ENCODE assay signal across 2 cellular contexts in the genomic region with DNA sequence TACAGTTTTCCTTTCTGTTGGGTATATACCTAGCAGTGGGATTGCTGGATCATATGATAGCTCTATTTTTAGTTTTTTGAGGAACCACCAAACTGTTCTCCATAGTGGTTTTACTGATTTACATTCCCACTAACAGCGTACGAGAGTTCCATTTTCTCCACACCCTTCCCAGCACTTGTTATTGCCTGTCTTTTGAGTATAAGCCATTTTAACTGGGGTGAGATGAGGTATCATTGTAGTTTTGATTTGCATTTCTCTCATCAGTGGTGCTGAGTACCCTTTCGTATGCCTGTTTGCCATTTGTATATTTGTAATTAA.
TF ChIP-seq lines count a peak whose summit lies in the region.

No MANE protein-coding gene starts in this region.

TF ChIP-seq in liver, 16 proteins besides CTCF, POLR2A, EP300 and RAD21:
- no peak for TF ChIP-seq JUND (IDR thresholded peaks at IDR 0.05)
- no peak for TF ChIP-seq EGR1 (IDR thresholded peaks at IDR 0.05; ENCODE audit: low read depth in 2 of 2)
- no peak for TF ChIP-seq FOXA1 (IDR thresholded peaks at IDR 0.05)
- no peak for TF ChIP-seq HNF4G (IDR thresholded peaks at IDR 0.05)
- TF ChIP-seq SP1 (IDR thresholded peaks at IDR 0.05): no peak
- no peak for TF ChIP-seq HNF4A (conservative IDR thresholded peaks at IDR 0.05)
- TF ChIP-seq GABPA (IDR thresholded peaks at IDR 0.05 in 1 of 2, conservative IDR thresholded peaks at IDR 0.05 in 1 of 2): no peak
- TF ChIP-seq, protein P1, sequence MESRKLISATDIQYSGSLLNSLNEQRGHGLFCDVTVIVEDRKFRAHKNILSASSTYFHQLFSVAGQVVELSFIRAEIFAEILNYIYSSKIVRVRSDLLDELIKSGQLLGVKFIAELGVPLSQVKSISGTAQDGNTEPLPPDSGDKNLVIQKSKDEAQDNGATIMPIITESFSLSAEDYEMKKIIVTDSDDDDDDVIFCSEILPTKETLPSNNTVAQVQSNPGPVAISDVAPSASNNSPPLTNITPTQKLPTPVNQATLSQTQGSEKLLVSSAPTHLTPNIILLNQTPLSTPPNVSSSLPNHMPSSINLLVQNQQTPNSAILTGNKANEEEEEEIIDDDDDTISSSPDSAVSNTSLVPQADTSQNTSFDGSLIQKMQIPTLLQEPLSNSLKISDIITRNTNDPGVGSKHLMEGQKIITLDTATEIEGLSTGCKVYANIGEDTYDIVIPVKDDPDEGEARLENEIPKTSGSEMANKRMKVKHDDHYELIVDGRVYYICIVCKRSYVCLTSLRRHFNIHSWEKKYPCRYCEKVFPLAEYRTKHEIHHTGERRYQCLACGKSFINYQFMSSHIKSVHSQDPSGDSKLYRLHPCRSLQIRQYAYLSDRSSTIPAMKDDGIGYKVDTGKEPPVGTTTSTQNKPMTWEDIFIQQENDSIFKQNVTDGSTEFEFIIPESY (IDR thresholded peaks at IDR 0.05): no peak
- TF ChIP-seq NR2F2 (IDR thresholded peaks at IDR 0.05): no peak
- TF ChIP-seq TAF1 (conservative IDR thresholded peaks at IDR 0.05): no peak
- TF ChIP-seq FOXA2 (IDR thresholded peaks at IDR 0.05): no peak
- TF ChIP-seq, protein P2, sequence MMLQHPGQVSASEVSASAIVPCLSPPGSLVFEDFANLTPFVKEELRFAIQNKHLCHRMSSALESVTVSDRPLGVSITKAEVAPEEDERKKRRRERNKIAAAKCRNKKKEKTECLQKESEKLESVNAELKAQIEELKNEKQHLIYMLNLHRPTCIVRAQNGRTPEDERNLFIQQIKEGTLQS (IDR thresholded peaks at IDR 0.05): no peak
- TF ChIP-seq YY1 (IDR thresholded peaks at IDR 0.05): no peak
- TF ChIP-seq, protein P3, sequence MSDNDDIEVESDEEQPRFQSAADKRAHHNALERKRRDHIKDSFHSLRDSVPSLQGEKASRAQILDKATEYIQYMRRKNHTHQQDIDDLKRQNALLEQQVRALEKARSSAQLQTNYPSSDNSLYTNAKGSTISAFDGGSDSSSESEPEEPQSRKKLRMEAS (IDR thresholded peaks at IDR 0.05): no peak
- no peak for TF ChIP-seq RXRA (IDR thresholded peaks at IDR 0.05)
- TF ChIP-seq, protein P4, sequence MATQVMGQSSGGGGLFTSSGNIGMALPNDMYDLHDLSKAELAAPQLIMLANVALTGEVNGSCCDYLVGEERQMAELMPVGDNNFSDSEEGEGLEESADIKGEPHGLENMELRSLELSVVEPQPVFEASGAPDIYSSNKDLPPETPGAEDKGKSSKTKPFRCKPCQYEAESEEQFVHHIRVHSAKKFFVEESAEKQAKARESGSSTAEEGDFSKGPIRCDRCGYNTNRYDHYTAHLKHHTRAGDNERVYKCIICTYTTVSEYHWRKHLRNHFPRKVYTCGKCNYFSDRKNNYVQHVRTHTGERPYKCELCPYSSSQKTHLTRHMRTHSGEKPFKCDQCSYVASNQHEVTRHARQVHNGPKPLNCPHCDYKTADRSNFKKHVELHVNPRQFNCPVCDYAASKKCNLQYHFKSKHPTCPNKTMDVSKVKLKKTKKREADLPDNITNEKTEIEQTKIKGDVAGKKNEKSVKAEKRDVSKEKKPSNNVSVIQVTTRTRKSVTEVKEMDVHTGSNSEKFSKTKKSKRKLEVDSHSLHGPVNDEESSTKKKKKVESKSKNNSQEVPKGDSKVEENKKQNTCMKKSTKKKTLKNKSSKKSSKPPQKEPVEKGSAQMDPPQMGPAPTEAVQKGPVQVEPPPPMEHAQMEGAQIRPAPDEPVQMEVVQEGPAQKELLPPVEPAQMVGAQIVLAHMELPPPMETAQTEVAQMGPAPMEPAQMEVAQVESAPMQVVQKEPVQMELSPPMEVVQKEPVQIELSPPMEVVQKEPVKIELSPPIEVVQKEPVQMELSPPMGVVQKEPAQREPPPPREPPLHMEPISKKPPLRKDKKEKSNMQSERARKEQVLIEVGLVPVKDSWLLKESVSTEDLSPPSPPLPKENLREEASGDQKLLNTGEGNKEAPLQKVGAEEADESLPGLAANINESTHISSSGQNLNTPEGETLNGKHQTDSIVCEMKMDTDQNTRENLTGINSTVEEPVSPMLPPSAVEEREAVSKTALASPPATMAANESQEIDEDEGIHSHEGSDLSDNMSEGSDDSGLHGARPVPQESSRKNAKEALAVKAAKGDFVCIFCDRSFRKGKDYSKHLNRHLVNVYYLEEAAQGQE (IDR thresholded peaks at IDR 0.05): no peak

TF ChIP-seq in HepG2, 621 proteins besides CTCF, POLR2A, EP300 and RAD21:
- TF ChIP-seq, protein P5, sequence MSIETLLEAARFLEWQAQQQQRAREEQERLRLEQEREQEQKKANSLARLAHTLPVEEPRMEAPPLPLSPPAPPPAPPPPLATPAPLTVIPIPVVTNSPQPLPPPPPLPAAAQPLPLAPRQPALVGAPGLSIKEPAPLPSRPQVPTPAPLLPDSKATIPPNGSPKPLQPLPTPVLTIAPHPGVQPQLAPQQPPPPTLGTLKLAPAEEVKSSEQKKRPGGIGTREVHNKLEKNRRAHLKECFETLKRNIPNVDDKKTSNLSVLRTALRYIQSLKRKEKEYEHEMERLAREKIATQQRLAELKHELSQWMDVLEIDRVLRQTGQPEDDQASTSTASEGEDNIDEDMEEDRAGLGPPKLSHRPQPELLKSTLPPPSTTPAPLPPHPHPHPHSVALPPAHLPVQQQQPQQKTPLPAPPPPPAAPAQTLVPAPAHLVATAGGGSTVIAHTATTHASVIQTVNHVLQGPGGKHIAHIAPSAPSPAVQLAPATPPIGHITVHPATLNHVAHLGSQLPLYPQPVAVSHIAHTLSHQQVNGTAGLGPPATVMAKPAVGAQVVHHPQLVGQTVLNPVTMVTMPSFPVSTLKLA (IDR thresholded peaks at IDR 0.05): no peak
- TF ChIP-seq HIVEP1 (CRISPR knock-in tag; IDR thresholded peaks at IDR 0.05): no peak
- TF ChIP-seq ZNF101 (CRISPR knock-in tag; IDR thresholded peaks at IDR 0.05; ENCODE audit: borderline replicate concordance, low read depth): no peak
- no peak for TF ChIP-seq TBL1XR1 (IDR thresholded peaks at IDR 0.05; ENCODE audit: borderline replicate concordance, low read length, partially characterized antibody)
- TF ChIP-seq ELF3 (CRISPR knock-in tag; IDR thresholded peaks at IDR 0.05): no peak
- TF ChIP-seq FOSL1 (CRISPR knock-in tag; IDR thresholded peaks at IDR 0.05; ENCODE audit: borderline replicate concordance): no peak
- no peak for TF ChIP-seq ZNF335 (CRISPR knock-in tag; IDR thresholded peaks at IDR 0.05)
- TF ChIP-seq, protein P6, sequence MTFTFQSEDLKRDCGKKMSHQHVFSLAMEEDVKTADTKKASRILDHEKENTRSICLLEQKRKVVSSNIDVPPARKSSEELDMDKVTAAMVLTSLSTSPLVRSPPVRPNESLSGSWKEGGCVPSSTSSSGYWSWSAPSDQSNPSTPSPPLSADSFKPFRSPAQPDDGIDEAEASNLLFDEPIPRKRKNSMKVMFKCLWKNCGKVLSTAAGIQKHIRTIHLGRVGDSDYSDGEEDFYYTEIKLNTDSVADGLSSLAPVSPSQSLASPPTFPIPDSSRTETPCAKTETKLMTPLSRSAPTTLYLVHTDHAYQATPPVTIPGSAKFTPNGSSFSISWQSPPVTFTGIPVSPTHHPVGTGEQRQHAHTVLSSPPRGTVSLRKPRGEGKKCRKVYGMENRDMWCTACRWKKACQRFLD (CRISPR knock-in tag; IDR thresholded peaks at IDR 0.05; ENCODE audit: borderline replicate concordance): no peak
- TF ChIP-seq ZNF792 (CRISPR knock-in tag; IDR thresholded peaks at IDR 0.05): no peak
- TF ChIP-seq ZNF713 (CRISPR knock-in tag; IDR thresholded peaks at IDR 0.05): no peak
- TF ChIP-seq ZNF230 (CRISPR knock-in tag; IDR thresholded peaks at IDR 0.05): no peak
- no peak for TF ChIP-seq ZBTB8A (CRISPR knock-in tag; IDR thresholded peaks at IDR 0.05; ENCODE audit: borderline replicate concordance, low read depth)
- TF ChIP-seq, protein P7, sequence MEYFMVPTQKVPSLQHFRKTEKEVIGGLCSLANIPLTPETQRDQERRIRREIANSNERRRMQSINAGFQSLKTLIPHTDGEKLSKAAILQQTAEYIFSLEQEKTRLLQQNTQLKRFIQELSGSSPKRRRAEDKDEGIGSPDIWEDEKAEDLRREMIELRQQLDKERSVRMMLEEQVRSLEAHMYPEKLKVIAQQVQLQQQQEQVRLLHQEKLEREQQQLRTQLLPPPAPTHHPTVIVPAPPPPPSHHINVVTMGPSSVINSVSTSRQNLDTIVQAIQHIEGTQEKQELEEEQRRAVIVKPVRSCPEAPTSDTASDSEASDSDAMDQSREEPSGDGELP (IDR thresholded peaks at IDR 0.05; ENCODE audit: borderline replicate concordance, low read depth): no peak
- no peak for TF ChIP-seq ELF4 (CRISPR knock-in tag; IDR thresholded peaks at IDR 0.05; ENCODE audit: borderline replicate concordance)
- no peak for TF ChIP-seq MTF1 (CRISPR knock-in tag; IDR thresholded peaks at IDR 0.05)
- TF ChIP-seq NR2C2 (CRISPR knock-in tag; IDR thresholded peaks at IDR 0.05; ENCODE audit: borderline replicate concordance): no peak
- TF ChIP-seq, protein P8, sequence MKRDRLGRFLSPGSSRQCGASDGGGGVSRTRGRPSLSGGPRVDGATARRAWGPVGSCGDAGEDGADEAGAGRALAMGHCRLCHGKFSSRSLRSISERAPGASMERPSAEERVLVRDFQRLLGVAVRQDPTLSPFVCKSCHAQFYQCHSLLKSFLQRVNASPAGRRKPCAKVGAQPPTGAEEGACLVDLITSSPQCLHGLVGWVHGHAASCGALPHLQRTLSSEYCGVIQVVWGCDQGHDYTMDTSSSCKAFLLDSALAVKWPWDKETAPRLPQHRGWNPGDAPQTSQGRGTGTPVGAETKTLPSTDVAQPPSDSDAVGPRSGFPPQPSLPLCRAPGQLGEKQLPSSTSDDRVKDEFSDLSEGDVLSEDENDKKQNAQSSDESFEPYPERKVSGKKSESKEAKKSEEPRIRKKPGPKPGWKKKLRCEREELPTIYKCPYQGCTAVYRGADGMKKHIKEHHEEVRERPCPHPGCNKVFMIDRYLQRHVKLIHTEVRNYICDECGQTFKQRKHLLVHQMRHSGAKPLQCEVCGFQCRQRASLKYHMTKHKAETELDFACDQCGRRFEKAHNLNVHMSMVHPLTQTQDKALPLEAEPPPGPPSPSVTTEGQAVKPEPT (CRISPR knock-in tag; IDR thresholded peaks at IDR 0.05; ENCODE audit: low read depth): no peak
TF ChIP-seq in HepG2: peak in this region for 0.
